8 cellular contexts compared by ENCODE assay signal in genomic region chr1:206658264-206658980, GRCh38. TPM values are rescaled to one million over a fixed set of nuclear protein-coding genes. Genes with fewer than 3 reads are reported as not detected.
DNase-seq lines count a peak whose midpoint lies in the region; ATAC-seq lines count a peak whose summit lies in the region.

No MANE protein-coding gene starts in this region.

- ATAC-seq in left cardiac atrium (peak; percentile 42 to 60), HG03520 (IDR thresholded peaks at IDR 0.05; ENCODE audit: unreplicated experiment) (no peak), HG03039 (IDR thresholded peaks at IDR 0.05; ENCODE audit: unreplicated experiment) (no peak)

- intact Hi-C loops in left cardiac atrium (cut with DNase I), result loop anchor here (5.0 to 10.0 kb wide), 2 partner anchors 34 to 66 kb away; no protein-coding TSS in a partner anchor

- DNase-seq in NK-92 treated with Interleukin-12 subunit alpha and Interleukin-12 subunit beta, amount 100 ng/mL, for 24 hours (lab: John Stamatoyannopoulos, UW), result peak; percentile 12
- DNase-seq in NK-92 (lab: John Stamatoyannopoulos, UW; ENCODE audit: unreplicated experiment) (no peak), NOMO-1 (lab: John Stamatoyannopoulos, UW; ENCODE audit: unreplicated experiment in 2 of 2) (peak; percentile 54 to 63), left cardiac atrium (peak; percentile 40)
- peak; percentile 10 to 13 for DNase-seq in activated T-helper 1 cell treated with anti-CD3 and anti-CD28 coated beads, Interleukin-2, amount 50 U/mL, for 16 hours (ENCODE audit: low read depth in 1 of 2, low spot score in 1 of 2)
- DNase-seq in stimulated activated CD4-positive, alpha-beta T cell treated with anti-CD3 and anti-CD28 coated beads, Interleukin-15, amount 100 ng/mL, for 1 hour (ENCODE audit: low read depth in 1 of 2, low spot score in 1 of 2), result peak; percentile 21 to 32

RNA-seq across cellular contexts. Expression of gene DYRK3, which starts 23.1 kb away (rescaled TPM):
- total RNA-seq in left cardiac atrium, result 10 to 100 TPM; 12.4 to 18.7 TPM

RNA-seq across cellular contexts. Expression of gene MAPKAPK2, which starts 26.3 kb away (rescaled TPM):
- 100 to 1,000 TPM; 154 to 219 TPM for total RNA-seq in left cardiac atrium

RNA-seq across cellular contexts. Expression of gene EIF2D, which starts 46.2 kb away (rescaled TPM):
- 10 to 100 TPM; 22.9 to 27.8 TPM for total RNA-seq in left cardiac atrium

Comparison
In these comparisons a context has a peak if more than half of its experiments do, and no peak if none do; other contexts are left out.
1. ATAC-seq: peak in left cardiac atrium (2 of 2); none in HG03520 (single experiment) and HG03039 (single experiment).